Comparison of ENCODE assay signal across 8 cellular contexts in the genomic region with DNA sequence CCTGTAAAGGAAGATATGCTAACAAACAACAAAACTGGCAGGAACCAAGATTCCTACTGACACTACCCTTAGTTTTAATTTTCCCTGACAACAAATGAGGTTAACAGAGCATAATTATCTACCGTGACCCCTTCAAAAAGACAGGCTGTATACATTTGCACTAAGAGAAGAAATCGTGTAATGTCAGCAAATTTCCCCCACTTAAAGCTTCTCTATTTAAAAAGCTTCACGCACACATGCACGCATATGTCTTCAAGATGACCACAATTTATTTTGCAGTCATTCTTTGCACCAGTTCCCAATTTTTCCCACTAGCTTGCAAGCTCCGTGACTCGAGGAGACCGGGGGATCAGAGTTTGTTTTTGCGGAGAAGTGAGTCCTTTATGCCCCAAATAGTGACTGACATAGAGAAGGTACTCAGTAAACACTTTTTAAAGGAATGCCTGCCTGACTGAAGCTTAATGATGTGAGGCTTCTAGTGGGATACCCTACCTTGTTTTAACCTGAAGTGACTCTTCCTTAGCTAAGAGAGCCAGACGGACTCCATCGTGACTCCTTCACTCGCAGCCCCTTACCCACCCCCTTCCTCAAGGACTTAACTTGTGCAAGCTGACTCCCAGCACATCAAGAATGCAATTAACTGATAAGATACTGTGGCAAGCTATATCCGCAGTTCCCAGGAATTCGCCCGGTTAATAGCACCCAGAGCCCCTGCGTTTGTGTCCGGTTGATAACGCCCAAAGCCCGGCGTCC. TPM values are rescaled to one million over a fixed set of nuclear protein-coding genes. Genes with fewer than 3 reads are reported as not detected.
A peak's percentile ranks its signal among the peaks of the same experiment; 100 is the strongest.
DNase-seq lines count a peak whose midpoint lies in the region; ATAC-seq and TF ChIP-seq lines count a peak whose summit lies in the region.

No MANE protein-coding gene starts in this region.

- peak; percentile 22 for DNase-seq in DMS53 treated with DMSO at 0.1 percent for 48 hours (lab: John Stamatoyannopoulos, UW; ENCODE audit: unreplicated experiment)
- peak; percentile 36 to 73 for DNase-seq in Kasumi-1 (lab: John Stamatoyannopoulos, UW)
- peak; percentile 11 to 30 for DNase-seq in activated T-cell treated with anti-CD3 and anti-CD28 coated beads, Interleukin-2, amount 50 U/mL, for 72 hours
- peak; percentile 39 for DNase-seq in glomerular visceral epithelial cell (ENCODE audit: extremely low spot score)
- DNase-seq in psoas muscle = no peak
- DNase-seq in GM10266 (ENCODE audit: extremely low spot score) = no peak

- intact Hi-C loops in psoas muscle (cut with DNase I) = loop anchor here (5.0 to 10.0 kb wide), 2 partner anchors 134 to 262 kb away; no protein-coding TSS in a partner anchor

- H3K9me3 Mint-ChIP-seq in activated T-cell treated with anti-CD3 and anti-CD28 coated beads, Interleukin-2, amount 50 U/mL, for 72 hours = no peaks in the 10 kb centered on the region

- no peaks in the 10 kb centered on the region for H3K36me3 Mint-ChIP-seq in activated T-cell treated with anti-CD3 and anti-CD28 coated beads, Interleukin-2, amount 50 U/mL, for 72 hours (ENCODE audit: insufficient read depth in 2 of 2)

- no peaks in the 10 kb centered on the region for H3K36me3 ChIP-seq in psoas muscle (ENCODE audit: insufficient read depth in 1 of 2, low read depth in 1 of 2)

- peak overlapping the region; percentile 96 for H3K27ac ChIP-seq in psoas muscle

- ATAC-seq in activated T-cell treated with anti-CD3 and anti-CD28 coated beads, Interleukin-2, amount 50 U/mL, for 72 hours (replicated peaks in 1 of 2) = no peak
- ATAC-seq in psoas muscle (no peak), HG03280 (IDR thresholded peaks at IDR 0.05; ENCODE audit: unreplicated experiment) (no peak), GM19328 (IDR thresholded peaks at IDR 0.05; ENCODE audit: unreplicated experiment) (no peak)

- 14 to 23% (median 19%) methylated on average over 19 of the region's 19 CpGs for WGBS in psoas muscle, 3 donors

- H3K4me3 Mint-ChIP-seq in activated T-cell treated with anti-CD3 and anti-CD28 coated beads, Interleukin-2, amount 50 U/mL, for 72 hours = peak overlapping the region; percentile 84 to 86

- H3K27me3 Mint-ChIP-seq in activated T-cell treated with anti-CD3 and anti-CD28 coated beads, Interleukin-2, amount 50 U/mL, for 72 hours (ENCODE audit: low read depth) = no peaks in the 10 kb centered on the region

- TF ChIP-seq CTCF in psoas muscle (IDR thresholded peaks at IDR 0.05) = no peak
- no peak for TF ChIP-seq CTCF in GM10266 (IDR thresholded peaks at IDR 0.05; ENCODE audit: control insufficient read depth, insufficient read depth, low read depth, missing control alignments)

- H3K9me3 ChIP-seq in psoas muscle = no peaks in the 10 kb centered on the region

- H3K4me1 Mint-ChIP-seq in activated T-cell treated with anti-CD3 and anti-CD28 coated beads, Interleukin-2, amount 50 U/mL, for 72 hours (ENCODE audit: low read depth) = peaks cover 26% of the 10 kb centered on the region

- peak overlapping the region; percentile 93 for H3K27ac Mint-ChIP-seq in activated T-cell treated with anti-CD3 and anti-CD28 coated beads, Interleukin-2, amount 50 U/mL, for 72 hours

- H3K4me1 ChIP-seq in psoas muscle = peaks cover 9% of the 10 kb centered on the region

- H3K27me3 ChIP-seq in psoas muscle (ENCODE audit: insufficient read depth in 3 of 3, low read length in 2 of 3) = no peaks in the 10 kb centered on the region

- H3K4me3 ChIP-seq in psoas muscle = peak overlapping the region; percentile 78

RNA-seq across cellular contexts. Expression of a gene that starts 9.3 kb away (rescaled TPM):
- total RNA-seq in activated T-cell treated with anti-CD3 and anti-CD28 coated beads, Interleukin-2, amount 50 U/mL, for 72 hours = 10 to 100 TPM; 32.7 to 47.3 TPM
- 100 to 1,000 TPM in 2 of 4 donors, 10 to 100 TPM in 2; 42.8 to 129 (median 101) TPM for total RNA-seq in psoas muscle
- 100 to 1,000 TPM in 2 of 3 donors, 10 to 100 TPM in 1; 80.1 to 201 (median 159) TPM for polyA plus RNA-seq in psoas muscle

RNA-seq across cellular contexts. Expression of a gene that starts 19.0 kb away (rescaled TPM):
- 100 to 1,000 TPM in 1 of 2 donors, 10 to 100 TPM in 1; 64.9 to 114 TPM for total RNA-seq in activated T-cell treated with anti-CD3 and anti-CD28 coated beads, Interleukin-2, amount 50 U/mL, for 72 hours
- 100 to 1,000 TPM in 3 of 4 donors, 10 to 100 TPM in 1; 92.3 to 205 (median 141) TPM for total RNA-seq in psoas muscle
- polyA plus RNA-seq in psoas muscle = 100 to 1,000 TPM; 161 to 239 (median 174) TPM

Comparison
In these comparisons a context has a peak if more than half of its experiments do, and no peak if none do; other contexts are left out.
1. DNase-seq: peak in DMS53 treated with DMSO at 0.1 percent for 48 hours (single experiment), Kasumi-1 (2 of 2), activated T-cell treated with anti-CD3 and anti-CD28 coated beads, Interleukin-2, amount 50 U/mL, for 72 hours (2 of 2) and glomerular visceral epithelial cell (single experiment); none in psoas muscle (0 of 2) and GM10266 (single experiment).